1 cellular context compared by ENCODE assay signal in the genomic region with DNA sequence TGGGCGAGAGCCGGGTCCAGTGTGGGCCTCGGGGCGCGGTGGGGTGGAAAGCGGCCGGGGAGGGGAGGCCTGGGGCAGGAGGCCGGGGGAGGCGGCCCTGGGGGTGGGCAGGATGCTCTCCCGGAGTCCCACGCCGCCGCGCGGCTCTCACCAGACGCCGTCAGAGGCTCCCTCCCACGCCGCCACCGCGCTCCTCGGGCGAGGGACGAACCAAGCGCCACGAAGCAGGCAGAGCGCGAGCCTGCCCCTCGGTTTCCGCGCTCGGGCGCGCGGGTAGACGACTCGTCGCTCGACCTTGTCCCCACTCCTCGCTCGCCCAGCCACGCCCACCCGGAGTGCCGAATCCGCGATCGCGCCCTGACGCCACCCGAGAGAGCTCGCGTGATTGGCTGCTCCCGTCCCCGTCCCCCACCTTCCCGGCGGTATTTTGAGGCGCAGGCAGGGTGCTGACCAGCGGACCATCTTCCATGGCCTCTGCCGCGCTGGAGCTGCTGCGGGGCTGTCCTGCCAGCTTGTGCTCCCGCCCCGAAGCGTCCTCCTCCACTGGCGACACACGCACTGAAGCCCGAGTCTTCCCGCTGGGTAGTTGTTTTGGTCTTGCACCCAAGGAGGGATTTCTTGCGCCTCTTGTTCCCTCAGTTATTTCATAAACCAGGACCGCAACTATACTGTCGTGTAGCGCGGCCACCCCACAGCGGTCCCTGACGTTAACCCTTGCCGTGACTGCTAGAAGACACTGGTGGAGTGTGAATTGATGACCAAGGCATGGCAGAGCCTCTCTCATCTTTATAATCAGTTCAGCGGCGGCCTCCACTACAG.
TF ChIP-seq lines count a peak whose summit lies in the region.

A gene with protein sequence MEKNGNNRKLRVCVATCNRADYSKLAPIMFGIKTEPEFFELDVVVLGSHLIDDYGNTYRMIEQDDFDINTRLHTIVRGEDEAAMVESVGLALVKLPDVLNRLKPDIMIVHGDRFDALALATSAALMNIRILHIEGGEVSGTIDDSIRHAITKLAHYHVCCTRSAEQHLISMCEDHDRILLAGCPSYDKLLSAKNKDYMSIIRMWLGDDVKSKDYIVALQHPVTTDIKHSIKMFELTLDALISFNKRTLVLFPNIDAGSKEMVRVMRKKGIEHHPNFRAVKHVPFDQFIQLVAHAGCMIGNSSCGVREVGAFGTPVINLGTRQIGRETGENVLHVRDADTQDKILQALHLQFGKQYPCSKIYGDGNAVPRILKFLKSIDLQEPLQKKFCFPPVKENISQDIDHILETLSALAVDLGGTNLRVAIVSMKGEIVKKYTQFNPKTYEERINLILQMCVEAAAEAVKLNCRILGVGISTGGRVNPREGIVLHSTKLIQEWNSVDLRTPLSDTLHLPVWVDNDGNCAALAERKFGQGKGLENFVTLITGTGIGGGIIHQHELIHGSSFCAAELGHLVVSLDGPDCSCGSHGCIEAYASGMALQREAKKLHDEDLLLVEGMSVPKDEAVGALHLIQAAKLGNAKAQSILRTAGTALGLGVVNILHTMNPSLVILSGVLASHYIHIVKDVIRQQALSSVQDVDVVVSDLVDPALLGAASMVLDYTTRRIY (minus strand): TSS at position 279 of the 819 bp plus-strand sequence. CDS start 9,093 bp downstream, outside the sequence.

TF ChIP-seq in K562, 482 proteins besides CTCF, POLR2A, EP300 and RAD21 (continued from another document):
- TF ChIP-seq ZBTB40 (IDR thresholded peaks at IDR 0.05) (no peak), ZBTB40 (CRISPR knock-in tag; IDR thresholded peaks at IDR 0.05) (no peak), MAZ (CRISPR knock-in tag; conservative IDR thresholded peaks at IDR 0.05 in 1 of 2, IDR thresholded peaks at IDR 0.05 in 1 of 2) (peak; percentile 99 to 100), ZBTB1 (CRISPR knock-in tag; IDR thresholded peaks at IDR 0.05; ENCODE audit: borderline replicate concordance, low read depth) (no peak), EGR1 (conservative IDR thresholded peaks at IDR 0.05) (peak; percentile 65), CREM (IDR thresholded peaks at IDR 0.05; ENCODE audit: low read depth) (peak; percentile 91), E2F3 (CRISPR knock-in tag; IDR thresholded peaks at IDR 0.05) (0 out of 2 replicates have a peak, but pooled peaks have one; percentile 53), ZNF133 (CRISPR knock-in tag; IDR thresholded peaks at IDR 0.05) (no peak), HINFP (tag; conservative IDR thresholded peaks at IDR 0.05; ENCODE audit: low read depth) (no peak), POLR2H (tag; IDR thresholded peaks at IDR 0.05; ENCODE audit: low read depth) (peak; percentile 77), CHD4 (IDR thresholded peaks at IDR 0.05; ENCODE audit: insufficient read depth, insufficient replicate concordance, low read depth, low read length, poor library complexity, severe bottlenecking) (no peak), KAT2B (IDR thresholded peaks at IDR 0.05; ENCODE audit: low read depth, low read length) (no peak), HNRNPLL (IDR thresholded peaks at IDR 0.05; ENCODE audit: low read depth, low read length, poor library complexity, severe bottlenecking) (peak; percentile 48), NUFIP1 (IDR thresholded peaks at IDR 0.05; ENCODE audit: partially characterized antibody) (no peak)
TF ChIP-seq in K562: peak in this region for 107.
